1 cellular context compared by ENCODE assay signal in the genomic region with DNA sequence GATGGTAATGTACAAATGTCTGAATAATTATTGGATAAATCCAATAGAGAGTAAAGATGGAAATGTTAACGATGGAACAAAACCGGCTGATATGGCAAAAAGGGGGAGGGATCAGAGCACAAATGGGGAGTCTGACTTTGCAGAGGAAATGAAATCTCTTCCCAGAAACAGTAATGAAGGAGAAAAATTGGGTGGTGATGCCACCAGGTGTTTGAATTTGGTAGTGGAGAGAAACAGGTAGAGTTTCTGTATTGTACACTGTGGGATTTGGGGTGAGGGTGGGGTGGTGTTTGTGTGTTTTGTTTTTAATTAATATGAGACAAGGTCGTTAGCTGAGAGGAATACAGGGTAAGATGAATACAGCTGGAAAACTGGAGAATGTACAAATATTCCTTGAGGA.
TF ChIP-seq lines count a peak whose summit lies in the region.

No MANE protein-coding gene starts in this region.

TF ChIP-seq in WTC11, 78 proteins besides CTCF, POLR2A, EP300 and RAD21 (continued from another document):
- TF ChIP-seq, protein P1, sequence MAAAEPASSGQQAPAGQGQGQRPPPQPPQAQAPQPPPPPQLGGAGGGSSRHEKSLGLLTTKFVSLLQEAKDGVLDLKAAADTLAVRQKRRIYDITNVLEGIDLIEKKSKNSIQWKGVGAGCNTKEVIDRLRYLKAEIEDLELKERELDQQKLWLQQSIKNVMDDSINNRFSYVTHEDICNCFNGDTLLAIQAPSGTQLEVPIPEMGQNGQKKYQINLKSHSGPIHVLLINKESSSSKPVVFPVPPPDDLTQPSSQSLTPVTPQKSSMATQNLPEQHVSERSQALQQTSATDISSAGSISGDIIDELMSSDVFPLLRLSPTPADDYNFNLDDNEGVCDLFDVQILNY (CRISPR knock-in tag; IDR thresholded peaks at IDR 0.05): no peak
- TF ChIP-seq ZBTB21 (CRISPR knock-in tag; IDR thresholded peaks at IDR 0.05; ENCODE audit: borderline replicate concordance): no peak
